Comparison of ENCODE assay signal across 25 cellular contexts in genomic region chr5:164650427-164650826, GRCh38.
DNase-seq lines count a peak whose midpoint lies in the region; ATAC-seq and TF ChIP-seq lines count a peak whose summit lies in the region.
"Had no signal": no experiment of that assay in that cellular context is flagged by ENCODE, and none has a peak within 500 bp of the region (broad histone marks: within the 10 kb centered on the region; RNA-seq: fewer than 3 reads in every experiment).

No MANE protein-coding gene starts in this region.

- intact Hi-C loops in psoas muscle (cut with DNase I): no loop called here

- no peaks in the 10 kb centered on the region for H3K4me1 ChIP-seq in psoas muscle
- H3K4me1 ChIP-seq: BLaER1 had no signal

- no peak overlapping the region for H3K4me3 ChIP-seq in psoas muscle
- H3K4me3 ChIP-seq: BLaER1 had no signal

- no peaks in the 10 kb centered on the region for H3K27me3 ChIP-seq in psoas muscle (ENCODE audit: insufficient read depth in 3 of 3, low read length in 2 of 3)
- H3K27me3 ChIP-seq: BLaER1 had no signal

- no peaks in the 10 kb centered on the region for H3K9me3 ChIP-seq in psoas muscle
- H3K9me3 ChIP-seq: BLaER1 had no signal

- no peaks in the 10 kb centered on the region for H3K36me3 Mint-ChIP-seq in stimulated activated effector memory CD8-positive, alpha-beta T cell treated with anti-CD3 and anti-CD28 coated beads, Interleukin-12 subunit alpha, Interleukin-12 subunit beta, amount 100 ng/mL, for 72 hours
- H3K36me3 Mint-ChIP-seq in glutamatergic neuron (ENCODE audit: unreplicated experiment): no peaks in the 10 kb centered on the region
- H3K36me3 Mint-ChIP-seq: CD4-positive, CD25-positive, alpha-beta regulatory T cell; T-cell had no signal

- H3K36me3 ChIP-seq in psoas muscle (ENCODE audit: insufficient read depth in 1 of 2, low read depth in 1 of 2): no peaks in the 10 kb centered on the region
- H3K36me3 ChIP-seq: BLaER1 had no signal

- DNase-seq in GM20000 (ENCODE audit: low spot score) (peak; percentile 7), glutamatergic neuron (no peak), psoas muscle (no peak)
- DNase-seq in stimulated activated effector memory CD8-positive, alpha-beta T cell treated with anti-CD3 and anti-CD28 coated beads, Interleukin-12 subunit alpha, Interleukin-12 subunit beta, amount 100 ng/mL, for 72 hours (ENCODE audit: low spot score in 2 of 2): no peak
- DNase-seq: CD4-positive, CD25-positive, alpha-beta regulatory T cell; DMS153; DND-41; GOT3; HCEC 1CT; KBM-7; MV-4-11; NCI-H1105; NCI-H1436 treated with DMSO at 0.1 percent for 48 hours; NCI-H1930; NCI-H446 treated with DMSO at 0.1 percent for 48 hours; NCI-H526; SHP77; T-cell had no signal

- H3K9me3 Mint-ChIP-seq in stimulated activated effector memory CD8-positive, alpha-beta T cell treated with anti-CD3 and anti-CD28 coated beads, Interleukin-12 subunit alpha, Interleukin-12 subunit beta, amount 100 ng/mL, for 72 hours: peaks cover 20% of the 10 kb centered on the region
- H3K9me3 Mint-ChIP-seq in glutamatergic neuron (ENCODE audit: unreplicated experiment): no peaks in the 10 kb centered on the region

- no peak overlapping the region for H3K27ac Mint-ChIP-seq in stimulated activated effector memory CD8-positive, alpha-beta T cell treated with anti-CD3 and anti-CD28 coated beads, Interleukin-12 subunit alpha, Interleukin-12 subunit beta, amount 100 ng/mL, for 72 hours
- H3K27ac Mint-ChIP-seq in glutamatergic neuron (ENCODE audit: unreplicated experiment): no peak overlapping the region
- H3K27ac Mint-ChIP-seq: CD4-positive, CD25-positive, alpha-beta regulatory T cell; T-cell; T-helper 2 cell treated with Interferon-gamma antibody and Interleukin-4, amounts not matched to agents 5 μg/mL and 100 μg/mL, for 36 hours had no signal

- ATAC-seq in GM18867 (IDR thresholded peaks at IDR 0.05; ENCODE audit: unreplicated experiment) (peak; percentile 60), HG02610 (IDR thresholded peaks at IDR 0.05; ENCODE audit: unreplicated experiment) (peak; percentile 52), GM19324 (IDR thresholded peaks at IDR 0.05; ENCODE audit: low FRiP score, unreplicated experiment) (no peak), psoas muscle (no peak)
- peak; percentile 26 for ATAC-seq in stimulated activated effector memory CD8-positive, alpha-beta T cell treated with anti-CD3 and anti-CD28 coated beads, Interleukin-12 subunit alpha, Interleukin-12 subunit beta, amount 100 ng/mL, for 72 hours
- ATAC-seq: Panc1, T-cell had no signal

- TF ChIP-seq CTCF in GM20000 (IDR thresholded peaks at IDR 0.05; ENCODE audit: extremely low read depth, missing control alignments) (no peak), glutamatergic neuron (IDR thresholded peaks at IDR 0.05; ENCODE audit: partially characterized antibody, unreplicated experiment) (no peak), psoas muscle (IDR thresholded peaks at IDR 0.05) (no peak)

- no peaks in the 10 kb centered on the region for H3K4me1 Mint-ChIP-seq in stimulated activated effector memory CD8-positive, alpha-beta T cell treated with anti-CD3 and anti-CD28 coated beads, Interleukin-12 subunit alpha, Interleukin-12 subunit beta, amount 100 ng/mL, for 72 hours
- H3K4me1 Mint-ChIP-seq in glutamatergic neuron (ENCODE audit: low read depth, unreplicated experiment): peaks cover 2% of the 10 kb centered on the region
- H3K4me1 Mint-ChIP-seq: T-cell had no signal

- H3K4me3 Mint-ChIP-seq in stimulated activated effector memory CD8-positive, alpha-beta T cell treated with anti-CD3 and anti-CD28 coated beads, Interleukin-12 subunit alpha, Interleukin-12 subunit beta, amount 100 ng/mL, for 72 hours: no peak overlapping the region
- H3K4me3 Mint-ChIP-seq in glutamatergic neuron (ENCODE audit: unreplicated experiment): no peak overlapping the region
- H3K4me3 Mint-ChIP-seq: CD4-positive, CD25-positive, alpha-beta regulatory T cell; T-cell; T-helper 2 cell treated with Interferon-gamma antibody and Interleukin-4, amounts not matched to agents 5 μg/mL and 100 μg/mL, for 36 hours had no signal

- peaks cover 3% of the 10 kb centered on the region for H3K27me3 Mint-ChIP-seq in glutamatergic neuron (ENCODE audit: unreplicated experiment)
- H3K27me3 Mint-ChIP-seq: CD4-positive, CD25-positive, alpha-beta regulatory T cell; T-cell had no signal

- 84 to 90% (median 86%) methylated on average over 1 of the region's 1 CpG for WGBS in psoas muscle, 3 donors

- no peak overlapping the region for H3K27ac ChIP-seq in psoas muscle
- H3K27ac ChIP-seq: BLaER1, RWPE1 had no signal

Comparison
In these comparisons a context has a peak if more than half of its experiments do, and no peak if none do; other contexts are left out.
1. ATAC-seq: peak in GM18867 (single experiment), HG02610 (single experiment) and stimulated activated effector memory CD8-positive, alpha-beta T cell treated with anti-CD3 and anti-CD28 coated beads, Interleukin-12 subunit alpha, Interleukin-12 subunit beta, amount 100 ng/mL, for 72 hours (single experiment); none in GM19324 (single experiment) and psoas muscle (0 of 4).